19 cellular contexts compared by ENCODE assay signal in genomic region chr13:91135376-91135775, GRCh38.
DNase-seq lines count a peak whose midpoint lies in the region; ATAC-seq, FAIRE-seq and TF ChIP-seq lines count a peak whose summit lies in the region.
"Had no signal": no experiment of that assay in that cellular context is flagged by ENCODE, and none has a peak within 500 bp of the region (broad histone marks: within the 10 kb centered on the region; RNA-seq: fewer than 3 reads in every experiment).

No MANE protein-coding gene starts in this region.

- peak overlapping the region; percentile 71 for H3K4me2 ChIP-seq in neural progenitor cell
- H3K4me2 ChIP-seq: A549 had no signal

- peak overlapping the region; percentile 10 for H3K4me3 ChIP-seq in neural progenitor cell
- no peak overlapping the region for H3K4me3 ChIP-seq in right lobe of liver
- no peak overlapping the region for H3K4me3 ChIP-seq in tibial nerve
- H3K4me3 ChIP-seq in BE2C (ENCODE audit: low read depth, low read length), result no peak overlapping the region
- H3K4me3 ChIP-seq: A549, GM12878, GM23248 had no signal

- TF ChIP-seq POLR2A in right lobe of liver (IDR thresholded peaks at IDR 0.05) (no peak), tibial nerve (IDR thresholded peaks at IDR 0.05) (no peak)

- peak overlapping the region; percentile 83 for H3K27ac ChIP-seq in neural progenitor cell
- no peak overlapping the region for H3K27ac ChIP-seq in right lobe of liver
- H3K27ac ChIP-seq in tibial nerve, result no peak overlapping the region
- H3K27ac ChIP-seq: A549, GM23248, HL-60 had no signal

- H3K27ac Mint-ChIP-seq in dendritic cell treated with granulocyte-macrophage colony-stimulating factor and Interleukin-4, amounts not matched to agents 40 ng/mL and 50 ng/mL, for 4 days, result peak overlapping the region; percentile 69
- H3K27ac Mint-ChIP-seq in neural progenitor cell, result peak overlapping the region; percentile 62
- H3K27ac Mint-ChIP-seq: CD8-positive, alpha-beta T cell had no signal

- peaks cover 17% of the 10 kb centered on the region for H3K4me1 Mint-ChIP-seq in dendritic cell treated with granulocyte-macrophage colony-stimulating factor and Interleukin-4, amounts not matched to agents 40 ng/mL and 50 ng/mL, for 4 days (ENCODE audit: low read depth)
- peaks cover 41% of the 10 kb centered on the region for H3K4me1 Mint-ChIP-seq in neural progenitor cell

- H3K36me3 Mint-ChIP-seq in dendritic cell treated with granulocyte-macrophage colony-stimulating factor and Interleukin-4, amounts not matched to agents 40 ng/mL and 50 ng/mL, for 4 days (ENCODE audit: low read depth), result no peaks in the 10 kb centered on the region
- H3K36me3 Mint-ChIP-seq in neural progenitor cell, result peaks cover 2% of the 10 kb centered on the region
- H3K36me3 Mint-ChIP-seq: CD14-positive monocyte; CD8-positive, alpha-beta T cell had no signal

- no peaks in the 10 kb centered on the region for H3K27me3 Mint-ChIP-seq in dendritic cell treated with granulocyte-macrophage colony-stimulating factor and Interleukin-4, amounts not matched to agents 40 ng/mL and 50 ng/mL, for 4 days
- H3K27me3 Mint-ChIP-seq in neural progenitor cell (ENCODE audit: insufficient read depth, low read depth), result no peaks in the 10 kb centered on the region

- no peaks in the 10 kb centered on the region for H4K20me1 ChIP-seq in neural progenitor cell (ENCODE audit: low read depth)

- TF ChIP-seq EP300 in tibial nerve (IDR thresholded peaks at IDR 0.05), result no peak

- no peak overlapping the region for H2AFZ ChIP-seq in neural progenitor cell (replicated peaks)
- H2AFZ ChIP-seq: GM23248 had no signal

- no peaks in the 10 kb centered on the region for H3K36me3 ChIP-seq in neural progenitor cell
- H3K36me3 ChIP-seq in right lobe of liver, result no peaks in the 10 kb centered on the region
- no peaks in the 10 kb centered on the region for H3K36me3 ChIP-seq in tibial nerve
- no peaks in the 10 kb centered on the region for H3K36me3 ChIP-seq in BE2C

- H3K9ac ChIP-seq in neural progenitor cell, result no peak overlapping the region
- H3K9ac ChIP-seq: GM23248 had no signal

- peaks cover 23% of the 10 kb centered on the region for H3F3A ChIP-seq in neural progenitor cell (ENCODE audit: low read depth)

- TF ChIP-seq CTCF in neural progenitor cell (IDR thresholded peaks at IDR 0.05) (no peak), right lobe of liver (IDR thresholded peaks at IDR 0.05) (no peak), tibial nerve (IDR thresholded peaks at IDR 0.05) (no peak), BE2C (IDR thresholded peaks at IDR 0.05; ENCODE audit: low read depth, low read length) (no peak)

- no peak for ATAC-seq in right lobe of liver
- ATAC-seq: A549; CD8-positive, alpha-beta T cell; HCT116 had no signal

- DNase-seq in kidney tubule cell (ENCODE audit: low spot score) (peak; percentile 35), neural progenitor cell (ENCODE audit: low spot score) (no peak), right lobe of liver (no peak), tibial nerve (ENCODE audit: low spot score in 2 of 2) (no peak), HTR-8/SVneo (ENCODE audit: insufficient read length, low spot score) (no peak), BE2C (no peak)
- DNase-seq: CD8-positive, alpha-beta T cell; COR-L47; DMS 273 treated with DMSO at 0.1 percent for 48 hours; DMS79; GM23248; IMR-90 had no signal

- H3K79me2 ChIP-seq in neural progenitor cell (ENCODE audit: low read depth), result no peaks in the 10 kb centered on the region

- FAIRE-seq in HTR-8/SVneo (lab: Jason Lieb, UNC), result no peak
- FAIRE-seq: A549, GM12878, H54 had no signal

- H3K9me3 Mint-ChIP-seq in dendritic cell treated with granulocyte-macrophage colony-stimulating factor and Interleukin-4, amounts not matched to agents 40 ng/mL and 50 ng/mL, for 4 days, result no peaks in the 10 kb centered on the region
- H3K9me3 Mint-ChIP-seq in neural progenitor cell, result peaks cover 8% of the 10 kb centered on the region
- H3K9me3 Mint-ChIP-seq: CD8-positive, alpha-beta T cell had no signal

- H3K9me3 ChIP-seq in neural progenitor cell (ENCODE audit: low read depth) (no peaks in the 10 kb centered on the region), right lobe of liver (no peaks in the 10 kb centered on the region), tibial nerve (no peaks in the 10 kb centered on the region), BE2C (no peaks in the 10 kb centered on the region)
- H3K9me3 ChIP-seq: A549 had no signal

- no peak overlapping the region for H3K4me3 Mint-ChIP-seq in dendritic cell treated with granulocyte-macrophage colony-stimulating factor and Interleukin-4, amounts not matched to agents 40 ng/mL and 50 ng/mL, for 4 days
- H3K4me3 Mint-ChIP-seq in neural progenitor cell, result no peak overlapping the region
- H3K4me3 Mint-ChIP-seq: CD8-positive, alpha-beta T cell had no signal

- intact Hi-C loops in dendritic cell treated with granulocyte-macrophage colony-stimulating factor and Interleukin-4, amounts not matched to agents 40 ng/mL and 50 ng/mL, for 4 days (cut with micrococcal nuclease), result no loop called here
- intact Hi-C loops in right lobe of liver (cut with DNase I), result no loop called here

- H3K4me1 ChIP-seq in neural progenitor cell (peaks cover 56% of the 10 kb centered on the region), right lobe of liver (no peaks in the 10 kb centered on the region), tibial nerve (peaks cover 0 to 12% (median 0%) of the 10 kb centered on the region in 4 donors), BE2C (no peaks in the 10 kb centered on the region; the same call in 1 of the 2 replicates)
- H3K4me1 ChIP-seq: A549 had no signal

- H3K27me3 ChIP-seq in neural progenitor cell (no peaks in the 10 kb centered on the region), right lobe of liver (no peaks in the 10 kb centered on the region), tibial nerve (no peaks in the 10 kb centered on the region), BE2C (no peaks in the 10 kb centered on the region)
